In the genomic region with DNA sequence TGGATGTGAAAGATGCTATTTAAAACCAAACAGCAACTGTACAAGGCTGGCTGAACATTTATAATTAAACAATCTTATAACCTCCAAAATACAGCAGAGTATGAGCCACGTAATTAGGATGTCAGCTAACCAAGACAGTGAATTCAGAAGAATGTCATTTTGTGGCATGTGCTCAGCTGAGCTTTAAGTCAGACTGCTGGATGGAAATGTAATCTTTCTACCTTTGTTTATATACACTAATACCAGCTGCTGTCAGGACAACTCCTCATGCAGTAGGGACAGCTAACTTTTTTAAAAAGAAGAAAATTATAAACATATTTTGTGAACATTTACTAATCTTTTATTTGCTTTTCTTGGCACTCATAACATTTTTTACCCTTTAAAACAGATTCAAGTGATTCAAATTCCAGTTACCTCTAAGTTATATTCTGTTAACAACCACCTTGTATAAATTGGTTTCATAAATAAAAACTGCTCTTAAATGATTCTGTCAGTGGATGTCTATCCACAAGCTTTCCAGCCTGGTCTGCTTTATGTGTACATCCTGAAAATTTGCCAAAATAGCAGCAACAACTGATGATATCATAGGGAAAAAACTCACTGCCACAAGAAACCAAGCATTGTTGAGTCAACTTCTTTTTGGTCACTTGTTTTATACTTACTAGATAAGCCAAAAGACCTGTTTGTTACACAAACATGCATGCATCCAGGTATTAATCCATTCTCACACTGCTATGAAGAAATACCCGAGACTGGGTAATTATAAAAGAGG, we compare ENCODE assay signal across 15 cellular contexts. TPM values are rescaled to one million over a fixed set of nuclear protein-coding genes. Genes with fewer than 3 reads are reported as not detected.
A peak's percentile ranks its signal among the peaks of the same experiment; 100 is the strongest.
DNase-seq lines count a peak whose midpoint lies in the region; ATAC-seq and TF ChIP-seq lines count a peak whose summit lies in the region.
"Had no signal": no experiment of that assay in that cellular context is flagged by ENCODE, and none has a peak within 500 bp of the region (broad histone marks: within the 10 kb centered on the region; RNA-seq: fewer than 3 reads in every experiment).

No MANE protein-coding gene starts in this region.

- H3K27ac Mint-ChIP-seq in effector memory CD8-positive, alpha-beta T cell, result no peak overlapping the region

- H3K9me3 Mint-ChIP-seq in effector memory CD8-positive, alpha-beta T cell, result no peaks in the 10 kb centered on the region

- H3K27ac ChIP-seq in testis, result no peak overlapping the region
- H3K27ac ChIP-seq: BLaER1, VCaP had no signal

- H3K4me3 ChIP-seq in LNCaP clone FGC (ENCODE audit: low read depth, low read length), result no peak overlapping the region
- H3K4me3 ChIP-seq in testis, result no peak overlapping the region
- H3K4me3 ChIP-seq: BLaER1, lung, Peyer's patch, tibial artery had no signal

- intact Hi-C loops in testis (cut with DNase I; ENCODE audit: low total_unique reads), result no loop called here

- H3K27me3 Mint-ChIP-seq in effector memory CD8-positive, alpha-beta T cell, result no peaks in the 10 kb centered on the region

- TF ChIP-seq CTCF in LNCaP clone FGC (IDR thresholded peaks at IDR 0.05; ENCODE audit: control insufficient read depth, extremely low read depth, insufficient read depth) (no peak), testis (IDR thresholded peaks at IDR 0.05) (no peak)

- H3K36me3 Mint-ChIP-seq in effector memory CD8-positive, alpha-beta T cell (ENCODE audit: insufficient read depth), result peaks cover 12% of the 10 kb centered on the region

- no peaks in the 10 kb centered on the region for H3K27me3 ChIP-seq in testis
- H3K27me3 ChIP-seq: BLaER1, Peyer's patch, tibial artery had no signal

- H3K4me1 Mint-ChIP-seq in effector memory CD8-positive, alpha-beta T cell (ENCODE audit: low read depth in 2 of 2), result peaks cover 2 to 17% of the 10 kb centered on the region in 2 donors

- H3K9me3 ChIP-seq in testis, result no peaks in the 10 kb centered on the region
- H3K9me3 ChIP-seq: BLaER1, Peyer's patch, tibial artery had no signal

- no peak overlapping the region for H3K4me3 Mint-ChIP-seq in effector memory CD8-positive, alpha-beta T cell

- DNase-seq in AG08396 (ENCODE audit: low spot score), result peak; percentile 60
- peak; percentile 59 for DNase-seq in LNCaP clone FGC (ENCODE audit: low read depth)
- DNase-seq in dermis blood vessel endothelial cell, result peak; percentile 88
- peak; percentile 89 to 92 for DNase-seq in lung microvascular endothelial cell (ENCODE audit: low read depth in 2 of 2)
- DNase-seq in C1 segment of cervical spinal cord (lab: John Stamatoyannopoulos, UW), result no peak
- DNase-seq in testis, result no peak
- DNase-seq in effector memory CD8-positive, alpha-beta T cell, result no peak
- DNase-seq: central memory CD4-positive, alpha-beta T cell; Peyer's patch; right cardiac atrium; tibial artery had no signal

- no peaks in the 10 kb centered on the region for H3K4me1 ChIP-seq in testis
- H3K4me1 ChIP-seq: Peyer's patch had no signal

- TF ChIP-seq POLR2A in testis (IDR thresholded peaks at IDR 0.05), result no peak

- 66 to 69% methylated on average over 2 of the region's 2 CpGs for WGBS in testis, 2 donors

- no peaks in the 10 kb centered on the region for H3K36me3 ChIP-seq in testis (ENCODE audit: low read depth, missing control alignments)
- H3K36me3 ChIP-seq: Peyer's patch had no signal

- ATAC-seq in HG03139 (IDR thresholded peaks at IDR 0.05; ENCODE audit: unreplicated experiment), result no peak
- no peak for ATAC-seq in effector memory CD8-positive, alpha-beta T cell (replicated peaks)
- ATAC-seq: right cardiac atrium had no signal

RNA-seq across cellular contexts. Expression of a gene that starts 36.1 kb away (rescaled TPM):
- total RNA-seq in dermis blood vessel endothelial cell, result 19.8 and 21.3 TPM in 2 replicates
- 13.9 and 16.3 TPM in 2 replicates for total RNA-seq in lung microvascular endothelial cell
- 10 to 100 TPM; 18.2 to 26.9 TPM for total RNA-seq in testis
- 25.2 TPM for polyA plus RNA-seq in testis (ENCODE audit: insufficient read depth, low read depth, low replicate concordance)

Comparison
In these comparisons a context has a peak if more than half of its experiments do, and no peak if none do; other contexts are left out.
1. DNase-seq: peak in AG08396 (single experiment), LNCaP clone FGC (single experiment), dermis blood vessel endothelial cell (single experiment) and lung microvascular endothelial cell (2 of 2); none in C1 segment of cervical spinal cord (0 of 14), testis (single experiment) and effector memory CD8-positive, alpha-beta T cell (0 of 3).